In genomic region chr11:5625281-5625680, GRCh38 we compare ENCODE assay signal across 8 cellular contexts. TPM values are rescaled to one million over a fixed set of nuclear protein-coding genes. Genes with fewer than 3 reads are reported as not detected.
DNase-seq lines count a peak whose midpoint lies in the region; ATAC-seq and TF ChIP-seq lines count a peak whose summit lies in the region.

No MANE protein-coding gene starts in this region.

- no peaks in the 10 kb centered on the region for H3K36me3 ChIP-seq in sigmoid colon

- H3K27ac ChIP-seq in sigmoid colon: peak overlapping the region; percentile 68 to 73 (median 71)

- TF ChIP-seq EP300 in sigmoid colon (IDR thresholded peaks at IDR 0.05): no peak

- TF ChIP-seq CTCF in fibroblast of the aortic adventitia (IDR thresholded peaks at IDR 0.05; ENCODE audit: insufficient read depth, low read length) (no peak), sigmoid colon (IDR thresholded peaks at IDR 0.05) (no peak)

- H3K9me3 ChIP-seq in sigmoid colon: no peaks in the 10 kb centered on the region

- intact Hi-C loops in sigmoid colon (cut with DNase I): no loop called here

- no peaks in the 10 kb centered on the region for H3K27me3 ChIP-seq in sigmoid colon

- peak; percentile 67 for DNase-seq in SK-MEL-5 (ENCODE audit: low read depth, low spot score)
- DNase-seq in fibroblast of the aortic adventitia (ENCODE audit: low read depth): no peak
- no peak for DNase-seq in sigmoid colon
- DNase-seq in NCI-H1436 (lab: John Stamatoyannopoulos, UW): no peak
- no peak for DNase-seq in NAMALWA (ENCODE audit: low spot score)
- no peak for DNase-seq in NCI-H1092 (lab: John Stamatoyannopoulos, UW)

- ATAC-seq in GM18870 (IDR thresholded peaks at IDR 0.05; ENCODE audit: unreplicated experiment) (peak; percentile 1), HG03135 (IDR thresholded peaks at IDR 0.05; ENCODE audit: unreplicated experiment) (no peak)

- WGBS in sigmoid colon, 2 donors: 5 to 18% methylated on average over 4 of the region's 4 CpGs

- peak overlapping the region; percentile 81 for H3K4me3 ChIP-seq in fibroblast of the aortic adventitia (ENCODE audit: low read depth, low read length)
- H3K4me3 ChIP-seq in sigmoid colon: peak overlapping the region; percentile 34 to 56 (median 52)

- in situ Hi-C loops in SK-MEL-5 (cut with HindIII; ENCODE audit: low pct_unique_long_range_greater_than_20kb, low sequenced_read_pairs): no loop called here

- TF ChIP-seq POLR2A in sigmoid colon (IDR thresholded peaks at IDR 0.05): no peak

- peaks cover 0 to 32% (median 26%) of the 10 kb centered on the region in 4 donors for H3K4me1 ChIP-seq in sigmoid colon

RNA-seq across cellular contexts. Expression of gene TRIM34, which starts 0.5 kb away (rescaled TPM):
- total RNA-seq in SK-MEL-5 (2014; rRNA removed; shearing (Covaris generic)): 13.2 and 13.3 TPM in 2 replicates
- 7.6 and 9.0 TPM in 2 replicates for polyA plus RNA-seq in SK-MEL-5 (2015; cell fraction: cytosol; rRNA removed)
- 27.9 and 41.8 TPM in 2 replicates for polyA plus RNA-seq in SK-MEL-5 (2015; cell fraction: nucleus; rRNA removed)
- 15.5 and 41.0 TPM in 2 replicates for total RNA-seq in fibroblast of the aortic adventitia (ENCODE audit: low replicate concordance)
- total RNA-seq in sigmoid colon: 10 to 100 TPM in 1 of 4 donors, 1 to 10 TPM in 3; 3.5 to 10.2 (median 7.3) TPM
- polyA plus RNA-seq in sigmoid colon: 1 to 10 TPM; 3.6 to 9.1 (median 7.4) TPM

RNA-seq across cellular contexts. Expression of gene TRIM6, which starts 28.8 kb away (rescaled TPM):
- 9.8 and 11.6 TPM in 2 replicates for total RNA-seq in SK-MEL-5 (2014; rRNA removed; shearing (Covaris generic))
- polyA plus RNA-seq in SK-MEL-5 (2015; cell fraction: cytosol; rRNA removed): 10.6 and 12.8 TPM in 2 replicates
- 15.8 and 19.4 TPM in 2 replicates for polyA plus RNA-seq in SK-MEL-5 (2015; cell fraction: nucleus; rRNA removed)
- total RNA-seq in fibroblast of the aortic adventitia (ENCODE audit: low replicate concordance) (4.7 and 5.3 TPM in 2 replicates), sigmoid colon (1 to 10 TPM; 3.5 to 5.5 (median 4.8) TPM)
- 1 to 10 TPM in 2 of 3 donors, under 1 TPM in 1; 0.60 to 1.2 (median 1.0) TPM for polyA plus RNA-seq in sigmoid colon

RNA-seq across cellular contexts. Expression of gene OR52B6, which starts 44.6 kb away (rescaled TPM):
- not detected in 2 replicates for total RNA-seq in SK-MEL-5 (2014; rRNA removed; shearing (Covaris generic))
- polyA plus RNA-seq in SK-MEL-5 (2015; cell fraction: cytosol; rRNA removed): not detected in 2 replicates
- polyA plus RNA-seq in SK-MEL-5 (2015; cell fraction: nucleus; rRNA removed): not detected in 2 replicates
- total RNA-seq in fibroblast of the aortic adventitia (ENCODE audit: low replicate concordance) (not detected in 2 replicates), sigmoid colon (not detected)
- under 1 TPM in 1 of 3 donors, not detected in 2; 0.07 TPM for polyA plus RNA-seq in sigmoid colon

RNA-seq across cellular contexts. Expression of gene TRIM5, which starts 59.6 kb away (rescaled TPM):
- total RNA-seq in SK-MEL-5 (2014; rRNA removed; shearing (Covaris generic)): 18.6 and 21.1 TPM in 2 replicates
- 15.4 and 17.9 TPM in 2 replicates for polyA plus RNA-seq in SK-MEL-5 (2015; cell fraction: cytosol; rRNA removed)
- polyA plus RNA-seq in SK-MEL-5 (2015; cell fraction: nucleus; rRNA removed): 20.2 and 21.1 TPM in 2 replicates
- total RNA-seq in fibroblast of the aortic adventitia (ENCODE audit: low replicate concordance) (32.5 and 38.5 TPM in 2 replicates), sigmoid colon (10 to 100 TPM; 11.7 to 29.9 (median 14.3) TPM)
- 10 to 100 TPM in 1 of 3 donors, 1 to 10 TPM in 2; 5.4 to 12.4 (median 7.2) TPM for polyA plus RNA-seq in sigmoid colon
